1 cellular context compared by ENCODE assay signal in the genomic region with DNA sequence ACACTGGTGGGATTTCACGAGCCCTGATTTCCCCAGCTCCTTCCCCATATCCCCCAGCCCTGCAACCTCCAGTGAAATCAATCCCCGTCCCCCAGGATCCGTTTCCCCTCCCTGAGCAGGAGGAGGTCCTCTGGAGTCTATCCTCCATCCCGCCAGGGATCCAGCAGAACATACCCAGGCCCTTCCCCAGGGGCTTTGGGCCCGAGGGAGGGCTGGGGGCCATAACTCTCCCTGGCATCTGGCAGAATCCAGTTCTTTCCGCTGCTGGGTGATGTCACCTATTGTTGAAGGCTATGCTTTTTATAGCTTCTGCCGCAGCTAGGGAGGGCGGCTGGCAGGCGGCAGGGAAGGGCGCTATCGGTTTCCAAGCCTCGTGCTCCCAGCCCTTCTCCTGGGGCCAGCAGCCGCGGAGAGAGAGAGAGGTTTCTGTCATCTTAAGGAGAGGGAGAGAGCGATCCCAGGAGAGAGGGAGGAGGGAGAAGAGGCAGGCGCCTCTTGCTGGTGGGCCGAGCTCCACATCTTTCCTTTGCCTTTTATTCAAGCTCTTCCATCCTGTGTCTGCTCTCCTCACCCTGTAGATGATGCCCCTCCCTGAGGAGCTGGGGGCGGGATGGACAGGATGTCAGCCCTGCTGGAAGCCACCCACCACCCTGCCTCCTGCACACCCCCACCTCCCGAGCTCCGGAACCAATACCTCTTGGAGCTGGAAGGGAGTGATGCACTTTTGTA.
TF ChIP-seq lines count a peak whose summit lies in the region.

No MANE protein-coding gene starts in this region.

TF ChIP-seq in GM23338, 12 proteins besides CTCF, POLR2A, EP300 and RAD21 (continued from another document):
- TF ChIP-seq, protein P1, sequence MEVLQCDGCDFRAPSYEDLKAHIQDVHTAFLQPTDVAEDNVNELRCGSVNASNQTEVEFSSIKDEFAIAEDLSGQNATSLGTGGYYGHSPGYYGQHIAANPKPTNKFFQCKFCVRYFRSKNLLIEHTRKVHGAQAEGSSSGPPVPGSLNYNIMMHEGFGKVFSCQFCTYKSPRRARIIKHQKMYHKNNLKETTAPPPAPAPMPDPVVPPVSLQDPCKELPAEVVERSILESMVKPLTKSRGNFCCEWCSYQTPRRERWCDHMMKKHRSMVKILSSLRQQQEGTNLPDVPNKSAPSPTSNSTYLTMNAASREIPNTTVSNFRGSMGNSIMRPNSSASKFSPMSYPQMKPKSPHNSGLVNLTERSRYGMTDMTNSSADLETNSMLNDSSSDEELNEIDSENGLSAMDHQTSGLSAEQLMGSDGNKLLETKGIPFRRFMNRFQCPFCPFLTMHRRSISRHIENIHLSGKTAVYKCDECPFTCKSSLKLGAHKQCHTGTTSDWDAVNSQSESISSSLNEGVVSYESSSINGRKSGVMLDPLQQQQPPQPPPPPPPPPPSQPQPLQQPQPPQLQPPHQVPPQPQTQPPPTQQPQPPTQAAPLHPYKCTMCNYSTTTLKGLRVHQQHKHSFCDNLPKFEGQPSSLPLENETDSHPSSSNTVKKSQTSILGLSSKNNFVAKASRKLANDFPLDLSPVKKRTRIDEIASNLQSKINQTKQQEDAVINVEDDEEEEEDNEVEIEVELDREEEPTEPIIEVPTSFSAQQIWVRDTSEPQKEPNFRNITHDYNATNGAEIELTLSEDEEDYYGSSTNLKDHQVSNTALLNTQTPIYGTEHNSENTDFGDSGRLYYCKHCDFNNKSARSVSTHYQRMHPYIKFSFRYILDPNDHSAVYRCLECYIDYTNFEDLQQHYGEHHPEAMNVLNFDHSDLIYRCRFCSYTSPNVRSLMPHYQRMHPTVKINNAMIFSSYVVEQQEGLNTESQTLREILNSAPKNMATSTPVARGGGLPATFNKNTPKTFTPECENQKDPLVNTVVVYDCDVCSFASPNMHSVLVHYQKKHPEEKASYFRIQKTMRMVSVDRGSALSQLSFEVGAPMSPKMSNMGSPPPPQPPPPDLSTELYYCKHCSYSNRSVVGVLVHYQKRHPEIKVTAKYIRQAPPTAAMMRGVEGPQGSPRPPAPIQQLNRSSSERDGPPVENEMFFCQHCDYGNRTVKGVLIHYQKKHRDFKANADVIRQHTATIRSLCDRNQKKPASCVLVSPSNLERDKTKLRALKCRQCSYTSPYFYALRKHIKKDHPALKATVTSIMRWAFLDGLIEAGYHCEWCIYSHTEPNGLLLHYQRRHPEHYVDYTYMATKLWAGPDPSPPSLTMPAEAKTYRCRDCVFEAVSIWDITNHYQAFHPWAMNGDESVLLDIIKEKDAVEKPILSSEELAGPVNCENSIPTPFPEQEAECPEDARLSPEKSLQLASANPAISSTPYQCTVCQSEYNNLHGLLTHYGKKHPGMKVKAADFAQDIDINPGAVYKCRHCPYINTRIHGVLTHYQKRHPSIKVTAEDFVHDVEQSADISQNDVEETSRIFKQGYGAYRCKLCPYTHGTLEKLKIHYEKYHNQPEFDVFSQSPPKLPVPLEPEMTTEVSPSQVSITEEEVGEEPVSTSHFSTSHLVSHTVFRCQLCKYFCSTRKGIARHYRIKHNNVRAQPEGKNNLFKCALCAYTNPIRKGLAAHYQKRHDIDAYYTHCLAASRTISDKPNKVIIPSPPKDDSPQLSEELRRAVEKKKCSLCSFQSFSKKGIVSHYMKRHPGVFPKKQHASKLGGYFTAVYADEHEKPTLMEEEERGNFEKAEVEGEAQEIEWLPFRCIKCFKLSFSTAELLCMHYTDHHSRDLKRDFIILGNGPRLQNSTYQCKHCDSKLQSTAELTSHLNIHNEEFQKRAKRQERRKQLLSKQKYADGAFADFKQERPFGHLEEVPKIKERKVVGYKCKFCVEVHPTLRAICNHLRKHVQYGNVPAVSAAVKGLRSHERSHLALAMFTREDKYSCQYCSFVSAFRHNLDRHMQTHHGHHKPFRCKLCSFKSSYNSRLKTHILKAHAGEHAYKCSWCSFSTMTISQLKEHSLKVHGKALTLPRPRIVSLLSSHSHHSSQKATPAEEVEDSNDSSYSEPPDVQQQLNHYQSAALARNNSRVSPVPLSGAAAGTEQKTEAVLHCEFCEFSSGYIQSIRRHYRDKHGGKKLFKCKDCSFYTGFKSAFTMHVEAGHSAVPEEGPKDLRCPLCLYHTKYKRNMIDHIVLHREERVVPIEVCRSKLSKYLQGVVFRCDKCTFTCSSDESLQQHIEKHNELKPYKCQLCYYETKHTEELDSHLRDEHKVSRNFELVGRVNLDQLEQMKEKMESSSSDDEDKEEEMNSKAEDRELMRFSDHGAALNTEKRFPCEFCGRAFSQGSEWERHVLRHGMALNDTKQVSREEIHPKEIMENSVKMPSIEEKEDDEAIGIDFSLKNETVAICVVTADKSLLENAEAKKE (CRISPR knock-in tag; IDR thresholded peaks at IDR 0.05) = no peak
- no peak for TF ChIP-seq ZNF114 (CRISPR knock-in tag; IDR thresholded peaks at IDR 0.05)
- TF ChIP-seq, protein P2, sequence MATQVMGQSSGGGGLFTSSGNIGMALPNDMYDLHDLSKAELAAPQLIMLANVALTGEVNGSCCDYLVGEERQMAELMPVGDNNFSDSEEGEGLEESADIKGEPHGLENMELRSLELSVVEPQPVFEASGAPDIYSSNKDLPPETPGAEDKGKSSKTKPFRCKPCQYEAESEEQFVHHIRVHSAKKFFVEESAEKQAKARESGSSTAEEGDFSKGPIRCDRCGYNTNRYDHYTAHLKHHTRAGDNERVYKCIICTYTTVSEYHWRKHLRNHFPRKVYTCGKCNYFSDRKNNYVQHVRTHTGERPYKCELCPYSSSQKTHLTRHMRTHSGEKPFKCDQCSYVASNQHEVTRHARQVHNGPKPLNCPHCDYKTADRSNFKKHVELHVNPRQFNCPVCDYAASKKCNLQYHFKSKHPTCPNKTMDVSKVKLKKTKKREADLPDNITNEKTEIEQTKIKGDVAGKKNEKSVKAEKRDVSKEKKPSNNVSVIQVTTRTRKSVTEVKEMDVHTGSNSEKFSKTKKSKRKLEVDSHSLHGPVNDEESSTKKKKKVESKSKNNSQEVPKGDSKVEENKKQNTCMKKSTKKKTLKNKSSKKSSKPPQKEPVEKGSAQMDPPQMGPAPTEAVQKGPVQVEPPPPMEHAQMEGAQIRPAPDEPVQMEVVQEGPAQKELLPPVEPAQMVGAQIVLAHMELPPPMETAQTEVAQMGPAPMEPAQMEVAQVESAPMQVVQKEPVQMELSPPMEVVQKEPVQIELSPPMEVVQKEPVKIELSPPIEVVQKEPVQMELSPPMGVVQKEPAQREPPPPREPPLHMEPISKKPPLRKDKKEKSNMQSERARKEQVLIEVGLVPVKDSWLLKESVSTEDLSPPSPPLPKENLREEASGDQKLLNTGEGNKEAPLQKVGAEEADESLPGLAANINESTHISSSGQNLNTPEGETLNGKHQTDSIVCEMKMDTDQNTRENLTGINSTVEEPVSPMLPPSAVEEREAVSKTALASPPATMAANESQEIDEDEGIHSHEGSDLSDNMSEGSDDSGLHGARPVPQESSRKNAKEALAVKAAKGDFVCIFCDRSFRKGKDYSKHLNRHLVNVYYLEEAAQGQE (IDR thresholded peaks at IDR 0.05; ENCODE audit: unreplicated experiment) = no peak
- TF ChIP-seq JUNB (IDR thresholded peaks at IDR 0.05; ENCODE audit: unreplicated experiment) = no peak
- TF ChIP-seq ETS1 (IDR thresholded peaks at IDR 0.05) = no peak
- TF ChIP-seq POLR2AphosphoS5 (IDR thresholded peaks at IDR 0.05; ENCODE audit: low read depth) = no peak
- no peak for TF ChIP-seq EZH2 (IDR thresholded peaks at IDR 0.05; ENCODE audit: low read depth, unreplicated experiment)
